1 cellular context compared by ENCODE assay signal in the genomic region with DNA sequence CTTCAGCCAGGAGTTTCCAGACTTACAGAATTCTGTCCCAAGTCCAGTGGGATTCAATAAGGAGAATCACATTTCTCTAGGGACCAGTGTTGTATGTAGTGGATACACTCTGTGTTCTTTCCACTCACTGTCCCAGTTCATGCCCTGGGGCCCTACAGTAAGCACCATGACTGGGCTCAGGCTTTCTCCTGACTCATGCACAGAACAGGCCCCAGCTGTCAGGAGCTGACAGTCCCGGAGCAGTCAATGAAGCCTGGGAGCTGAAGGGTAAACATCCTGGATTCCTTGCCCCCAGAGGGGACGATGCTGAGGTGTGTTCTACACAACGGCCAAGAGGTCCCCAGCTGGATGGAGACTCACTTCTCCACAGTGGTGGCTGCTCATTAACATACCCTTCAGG.
TF ChIP-seq lines count a peak whose summit lies in the region.

No MANE protein-coding gene starts in this region.

TF ChIP-seq in WTC11, 78 proteins besides CTCF, POLR2A, EP300 and RAD21 (continued from another document):
- no peak for TF ChIP-seq ZNF396 (CRISPR knock-in tag; IDR thresholded peaks at IDR 0.05; ENCODE audit: borderline replicate concordance)
- TF ChIP-seq IRF2 (CRISPR knock-in tag; IDR thresholded peaks at IDR 0.05; ENCODE audit: borderline replicate concordance, low read depth), result no peak
- TF ChIP-seq EMX1 (CRISPR knock-in tag; IDR thresholded peaks at IDR 0.05), result no peak
- TF ChIP-seq, protein P1, sequence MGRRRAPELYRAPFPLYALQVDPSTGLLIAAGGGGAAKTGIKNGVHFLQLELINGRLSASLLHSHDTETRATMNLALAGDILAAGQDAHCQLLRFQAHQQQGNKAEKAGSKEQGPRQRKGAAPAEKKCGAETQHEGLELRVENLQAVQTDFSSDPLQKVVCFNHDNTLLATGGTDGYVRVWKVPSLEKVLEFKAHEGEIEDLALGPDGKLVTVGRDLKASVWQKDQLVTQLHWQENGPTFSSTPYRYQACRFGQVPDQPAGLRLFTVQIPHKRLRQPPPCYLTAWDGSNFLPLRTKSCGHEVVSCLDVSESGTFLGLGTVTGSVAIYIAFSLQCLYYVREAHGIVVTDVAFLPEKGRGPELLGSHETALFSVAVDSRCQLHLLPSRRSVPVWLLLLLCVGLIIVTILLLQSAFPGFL (CRISPR knock-in tag; IDR thresholded peaks at IDR 0.05; ENCODE audit: borderline replicate concordance), result no peak
- TF ChIP-seq, protein P2, sequence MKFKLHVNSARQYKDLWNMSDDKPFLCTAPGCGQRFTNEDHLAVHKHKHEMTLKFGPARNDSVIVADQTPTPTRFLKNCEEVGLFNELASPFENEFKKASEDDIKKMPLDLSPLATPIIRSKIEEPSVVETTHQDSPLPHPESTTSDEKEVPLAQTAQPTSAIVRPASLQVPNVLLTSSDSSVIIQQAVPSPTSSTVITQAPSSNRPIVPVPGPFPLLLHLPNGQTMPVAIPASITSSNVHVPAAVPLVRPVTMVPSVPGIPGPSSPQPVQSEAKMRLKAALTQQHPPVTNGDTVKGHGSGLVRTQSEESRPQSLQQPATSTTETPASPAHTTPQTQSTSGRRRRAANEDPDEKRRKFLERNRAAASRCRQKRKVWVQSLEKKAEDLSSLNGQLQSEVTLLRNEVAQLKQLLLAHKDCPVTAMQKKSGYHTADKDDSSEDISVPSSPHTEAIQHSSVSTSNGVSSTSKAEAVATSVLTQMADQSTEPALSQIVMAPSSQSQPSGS (CRISPR knock-in tag; IDR thresholded peaks at IDR 0.05; ENCODE audit: borderline replicate concordance, low read depth), result no peak
- TF ChIP-seq NR2C2 (CRISPR knock-in tag; IDR thresholded peaks at IDR 0.05), result no peak
- TF ChIP-seq TP53 (CRISPR knock-in tag; IDR thresholded peaks at IDR 0.05), result no peak
- no peak for TF ChIP-seq MXD4 (CRISPR knock-in tag; IDR thresholded peaks at IDR 0.05; ENCODE audit: borderline replicate concordance)
- TF ChIP-seq, protein P3, sequence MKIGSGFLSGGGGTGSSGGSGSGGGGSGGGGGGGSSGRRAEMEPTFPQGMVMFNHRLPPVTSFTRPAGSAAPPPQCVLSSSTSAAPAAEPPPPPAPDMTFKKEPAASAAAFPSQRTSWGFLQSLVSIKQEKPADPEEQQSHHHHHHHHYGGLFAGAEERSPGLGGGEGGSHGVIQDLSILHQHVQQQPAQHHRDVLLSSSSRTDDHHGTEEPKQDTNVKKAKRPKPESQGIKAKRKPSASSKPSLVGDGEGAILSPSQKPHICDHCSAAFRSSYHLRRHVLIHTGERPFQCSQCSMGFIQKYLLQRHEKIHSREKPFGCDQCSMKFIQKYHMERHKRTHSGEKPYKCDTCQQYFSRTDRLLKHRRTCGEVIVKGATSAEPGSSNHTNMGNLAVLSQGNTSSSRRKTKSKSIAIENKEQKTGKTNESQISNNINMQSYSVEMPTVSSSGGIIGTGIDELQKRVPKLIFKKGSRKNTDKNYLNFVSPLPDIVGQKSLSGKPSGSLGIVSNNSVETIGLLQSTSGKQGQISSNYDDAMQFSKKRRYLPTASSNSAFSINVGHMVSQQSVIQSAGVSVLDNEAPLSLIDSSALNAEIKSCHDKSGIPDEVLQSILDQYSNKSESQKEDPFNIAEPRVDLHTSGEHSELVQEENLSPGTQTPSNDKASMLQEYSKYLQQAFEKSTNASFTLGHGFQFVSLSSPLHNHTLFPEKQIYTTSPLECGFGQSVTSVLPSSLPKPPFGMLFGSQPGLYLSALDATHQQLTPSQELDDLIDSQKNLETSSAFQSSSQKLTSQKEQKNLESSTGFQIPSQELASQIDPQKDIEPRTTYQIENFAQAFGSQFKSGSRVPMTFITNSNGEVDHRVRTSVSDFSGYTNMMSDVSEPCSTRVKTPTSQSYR (CRISPR knock-in tag; IDR thresholded peaks at IDR 0.05), result no peak
- TF ChIP-seq ZNF263 (CRISPR knock-in tag; IDR thresholded peaks at IDR 0.05; ENCODE audit: low read depth), result no peak
